Comparison of ENCODE assay signal across 7 cellular contexts in the genomic region with DNA sequence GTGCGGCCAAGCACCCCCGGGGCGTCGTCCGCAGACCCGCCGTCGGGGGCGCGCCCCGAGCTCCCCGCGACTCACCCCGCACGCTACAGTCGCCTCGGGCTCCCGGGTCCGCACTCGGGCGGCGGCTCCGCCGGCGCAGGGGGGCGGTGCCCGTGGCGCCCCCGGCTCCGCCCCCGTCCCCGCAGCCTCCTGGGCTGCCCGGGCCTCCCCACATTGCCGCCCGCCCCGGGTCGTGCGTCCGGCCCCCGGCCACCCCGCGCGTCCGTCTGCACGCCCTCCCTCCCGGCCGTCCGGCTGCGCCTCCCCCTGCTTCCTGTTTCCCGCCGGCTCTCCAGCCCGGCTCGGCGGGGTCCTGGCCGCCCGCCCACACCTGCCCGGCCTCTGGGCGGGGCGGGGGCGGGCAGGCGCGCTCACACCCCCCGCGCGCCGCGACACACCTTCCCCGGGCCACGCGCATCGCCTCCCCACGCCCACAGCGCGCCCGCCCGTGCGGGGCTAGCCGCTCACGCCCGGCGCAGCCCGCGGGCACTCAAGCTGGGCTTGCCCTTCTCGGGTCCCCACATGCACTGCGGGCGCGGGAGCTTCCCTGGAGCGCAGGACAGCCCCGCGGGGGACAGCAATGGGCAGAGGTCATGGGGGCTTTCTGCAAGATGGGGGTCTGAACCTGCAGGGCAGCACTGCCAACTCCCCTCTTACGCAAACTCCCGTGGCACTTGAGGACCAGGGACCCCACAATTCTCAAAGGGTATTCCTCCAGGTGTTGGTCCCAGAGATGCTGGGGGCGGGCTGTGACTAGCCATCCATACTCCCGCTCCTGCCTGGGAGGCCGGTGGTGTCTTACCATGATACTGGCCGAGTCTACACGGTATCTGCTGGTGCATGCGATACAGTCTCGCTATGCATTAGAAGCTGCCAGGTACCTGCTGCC. TPM values are rescaled to one million over a fixed set of nuclear protein-coding genes. Genes with fewer than 3 reads are reported as not detected.
DNase-seq lines count a peak whose midpoint lies in the region; ATAC-seq lines count a peak whose summit lies in the region.

A gene with protein sequence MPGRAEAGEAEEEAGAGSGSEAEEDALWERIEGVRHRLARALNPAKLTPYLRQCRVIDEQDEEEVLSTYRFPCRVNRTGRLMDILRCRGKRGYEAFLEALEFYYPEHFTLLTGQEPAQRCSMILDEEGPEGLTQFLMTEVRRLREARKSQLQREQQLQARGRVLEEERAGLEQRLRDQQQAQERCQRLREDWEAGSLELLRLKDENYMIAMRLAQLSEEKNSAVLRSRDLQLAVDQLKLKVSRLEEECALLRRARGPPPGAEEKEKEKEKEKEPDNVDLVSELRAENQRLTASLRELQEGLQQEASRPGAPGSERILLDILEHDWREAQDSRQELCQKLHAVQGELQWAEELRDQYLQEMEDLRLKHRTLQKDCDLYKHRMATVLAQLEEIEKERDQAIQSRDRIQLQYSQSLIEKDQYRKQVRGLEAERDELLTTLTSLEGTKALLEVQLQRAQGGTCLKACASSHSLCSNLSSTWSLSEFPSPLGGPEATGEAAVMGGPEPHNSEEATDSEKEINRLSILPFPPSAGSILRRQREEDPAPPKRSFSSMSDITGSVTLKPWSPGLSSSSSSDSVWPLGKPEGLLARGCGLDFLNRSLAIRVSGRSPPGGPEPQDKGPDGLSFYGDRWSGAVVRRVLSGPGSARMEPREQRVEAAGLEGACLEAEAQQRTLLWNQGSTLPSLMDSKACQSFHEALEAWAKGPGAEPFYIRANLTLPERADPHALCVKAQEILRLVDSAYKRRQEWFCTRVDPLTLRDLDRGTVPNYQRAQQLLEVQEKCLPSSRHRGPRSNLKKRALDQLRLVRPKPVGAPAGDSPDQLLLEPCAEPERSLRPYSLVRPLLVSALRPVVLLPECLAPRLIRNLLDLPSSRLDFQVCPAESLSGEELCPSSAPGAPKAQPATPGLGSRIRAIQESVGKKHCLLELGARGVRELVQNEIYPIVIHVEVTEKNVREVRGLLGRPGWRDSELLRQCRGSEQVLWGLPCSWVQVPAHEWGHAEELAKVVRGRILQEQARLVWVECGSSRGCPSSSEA (minus strand): TSS at position 148 of the 928 bp plus-strand sequence. CDS start 215 bp downstream, outside the sequence.

- no peaks in the 10 kb centered on the region for H3K36me3 ChIP-seq in GM23248 (ENCODE audit: low read depth)
- H3K36me3 ChIP-seq in effector memory CD4-positive, alpha-beta T cell (ENCODE audit: control insufficient read depth, insufficient read depth, low read length) = no peaks in the 10 kb centered on the region

- H3K4me2 ChIP-seq in GM23248 (ENCODE audit: unreplicated experiment) = peak within 1 kb of the TSS; percentile 66

- no peaks in the 10 kb centered on the region for H3K9me2 ChIP-seq in GM23248 (ENCODE audit: insufficient read depth)

- peak within 1 kb of the TSS; percentile 77 for H3K4me3 ChIP-seq in GM23248
- peak within 1 kb of the TSS; percentile 57 for H3K4me3 ChIP-seq in effector memory CD4-positive, alpha-beta T cell (ENCODE audit: insufficient read depth, low read depth, low read length, poor library complexity, severe bottlenecking)

- H3K9ac ChIP-seq in GM23248 = peak within 1 kb of the TSS; percentile 67

- H3K27ac ChIP-seq in GM23248 = no peak within 1 kb of the TSS
- no peak within 1 kb of the TSS for H3K27ac ChIP-seq in effector memory CD4-positive, alpha-beta T cell (ENCODE audit: insufficient read depth, low read length, poor library complexity, severe bottlenecking)

- 7 to 10% methylated on average over 40 to 67 of the region's 99 CpGs for WGBS in GM23248 (ENCODE audit: low coverage in 1 of 2, low lambda C conversion rate in 2 of 2, missing lambda C conversion rate in 2 of 2), 2 experiments

- no peaks in the 10 kb centered on the region for H3K27me3 ChIP-seq in GM23248 (replicated peaks; ENCODE audit: insufficient read depth)
- H3K27me3 ChIP-seq in effector memory CD4-positive, alpha-beta T cell (replicated peaks; ENCODE audit: control insufficient read depth, insufficient read depth, low read length, poor library complexity, severe bottlenecking) = peaks cover 14% of the 10 kb centered on the region

- H3K4me1 ChIP-seq in GM23248 (ENCODE audit: insufficient read depth) = peaks cover 2% of the 10 kb centered on the region; the same call in 1 of the 2 replicates
- H3K4me1 ChIP-seq in effector memory CD4-positive, alpha-beta T cell (ENCODE audit: control insufficient read depth, insufficient read depth, low read length, poor library complexity, severe bottlenecking) = peaks cover 5% of the 10 kb centered on the region

- no peaks in the 10 kb centered on the region for H3F3A ChIP-seq in GM23248 (ENCODE audit: insufficient read depth)

- H4K20me1 ChIP-seq in GM23248 (ENCODE audit: insufficient read depth) = no peaks in the 10 kb centered on the region

- in situ Hi-C loops in GM23248 (cut with MboI) = no loop called here

- peak within 1 kb of the TSS; percentile 72 for H2AFZ ChIP-seq in GM23248

- no peaks in the 10 kb centered on the region for H3K79me2 ChIP-seq in GM23248 (ENCODE audit: insufficient read depth)

- no peaks in the 10 kb centered on the region for H3K9me3 ChIP-seq in GM23248 (ENCODE audit: low read depth)
- H3K9me3 ChIP-seq in effector memory CD4-positive, alpha-beta T cell (ENCODE audit: control insufficient read depth, low read length) = no peaks in the 10 kb centered on the region

- ATAC-seq in GM18502 (IDR thresholded peaks at IDR 0.05; ENCODE audit: poor library complexity, unreplicated experiment) = no peak

- DNase-seq in GM23248 (peak; percentile 45), RPMI7951 (ENCODE audit: low read depth) (peak; percentile 41), mucosa of gallbladder (ENCODE audit: low spot score) (no peak), HUDEP-2 (lab: John Stamatoyannopoulos, UW; ENCODE audit: unreplicated experiment in 76 of 76) (no peak), NCI-H526 treated with DMSO at 0.1 percent for 48 hours (lab: John Stamatoyannopoulos, UW) (no peak)
- DNase-seq in effector memory CD4-positive, alpha-beta T cell = no peak

RNA-seq across cellular contexts. Expression of the gene that starts here (rescaled TPM):
- total RNA-seq in GM23248 (2014; rRNA removed; shearing (Covaris generic)) = 4.4 and 8.3 TPM in 2 replicates
- polyA plus RNA-seq in GM23248 (2016; fragmentation: Nextera tagmentation; extraction: Ambion mirVana) = 2.7 and 2.8 TPM in 2 replicates
- total RNA-seq in RPMI7951 (2014; rRNA removed; shearing (Covaris generic)) = 3.5 and 3.6 TPM in 2 replicates
- 62.8 TPM for total RNA-seq in mucosa of gallbladder

Comparison
In these comparisons a context has a peak if more than half of its experiments do, and no peak if none do; other contexts are left out.
1. DNase-seq: peak in GM23248 (single experiment) and RPMI7951 (single experiment); none in effector memory CD4-positive, alpha-beta T cell (0 of 3), mucosa of gallbladder (single experiment), HUDEP-2 (0 of 76) and NCI-H526 treated with DMSO at 0.1 percent for 48 hours (single experiment).